Comparison of ENCODE assay signal across 13 cellular contexts in the genomic region with DNA sequence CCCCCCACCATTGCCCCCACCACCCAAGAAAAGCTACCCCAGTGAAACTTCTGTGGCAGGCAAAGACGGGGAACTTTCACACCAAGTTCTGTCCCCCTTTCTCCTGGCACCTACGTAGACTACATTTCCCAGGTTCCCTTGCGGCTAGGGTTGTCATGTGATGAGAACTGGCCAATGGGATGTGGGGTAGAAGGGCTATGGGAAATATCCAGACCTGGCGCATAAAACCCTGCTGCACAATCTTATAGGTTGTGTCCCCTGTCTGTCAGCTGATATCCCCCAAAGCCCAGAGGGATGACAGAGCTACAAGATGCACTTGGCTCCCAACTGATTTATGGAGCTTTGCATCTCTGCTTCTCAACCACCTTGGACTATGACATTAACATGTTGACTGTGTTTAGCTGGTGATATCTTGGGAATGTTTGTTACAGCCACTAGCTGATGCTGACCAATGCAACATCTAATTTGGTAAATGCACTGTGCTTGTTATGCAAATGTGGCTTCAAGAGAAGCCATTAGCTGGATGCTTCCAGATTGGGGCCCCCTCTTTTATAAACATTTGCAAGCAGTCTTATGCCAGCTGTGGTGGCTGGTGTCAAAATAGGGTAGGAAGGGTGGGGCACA. TPM values are rescaled to one million over a fixed set of nuclear protein-coding genes. Genes with fewer than 3 reads are reported as not detected.
DNase-seq lines count a peak whose midpoint lies in the region; ATAC-seq, FAIRE-seq and TF ChIP-seq lines count a peak whose summit lies in the region.
"Had no signal": no experiment of that assay in that cellular context is flagged by ENCODE, and none has a peak within 500 bp of the region (broad histone marks: within the 10 kb centered on the region; RNA-seq: fewer than 3 reads in every experiment).

No MANE protein-coding gene starts in this region.

- no peak for FAIRE-seq in A549 (lab: Jason Lieb, UNC)

- TF ChIP-seq CTCF in A549 (IDR thresholded peaks at IDR 0.05) (no peak), DOHH2 (IDR thresholded peaks at IDR 0.05; ENCODE audit: low read depth, low read length, poor library complexity, severe bottlenecking) (no peak), OCI-LY3 (IDR thresholded peaks at IDR 0.05; ENCODE audit: low read depth, low read length) (no peak)

- CTCF ChIA-PET in A549 (lab: Yijun Ruan, JAX): interaction anchor here (0.9 kb wide), 1 partner anchor 22 kb away, joined by 5 read pairs; no protein-coding TSS in a partner anchor

- no peaks in the 10 kb centered on the region for H3K27me3 ChIP-seq in DOHH2 (ENCODE audit: control insufficient read depth, low read length)
- H3K27me3 ChIP-seq in OCI-LY3 (ENCODE audit: low read depth, low read length): no peaks in the 10 kb centered on the region
- H3K27me3 ChIP-seq: ascending aorta, thyroid gland had no signal

- TF ChIP-seq POLR2A in A549 (IDR thresholded peaks at IDR 0.05; ENCODE audit: low read length): no peak

- H3K9me3 ChIP-seq in A549: no peaks in the 10 kb centered on the region
- peaks cover 7% of the 10 kb centered on the region; the same call in 1 of the 2 replicates for H3K9me3 ChIP-seq in DOHH2 (ENCODE audit: control insufficient read depth, insufficient read depth, low read length)
- H3K9me3 ChIP-seq in OCI-LY3 (ENCODE audit: insufficient read depth, low read length): no peaks in the 10 kb centered on the region
- H3K9me3 ChIP-seq: ascending aorta, thyroid gland had no signal

- no peak overlapping the region for H3K4me2 ChIP-seq in A549
- no peak overlapping the region; the same call in 1 of the 2 replicates for H3K4me2 ChIP-seq in DOHH2 (ENCODE audit: low read length)
- H3K4me2 ChIP-seq in OCI-LY3 (ENCODE audit: low read length): peak overlapping the region; percentile 5; the same call in 1 of the 2 replicates

- peak in 1 of 2 experiments; percentile 74; a peak in 3 of 6 replicates for ATAC-seq in A549
- no peak for ATAC-seq in HG02763 (IDR thresholded peaks at IDR 0.05; ENCODE audit: unreplicated experiment)

- H3K27ac ChIP-seq in A549 (no peak overlapping the region), DOHH2 (ENCODE audit: low read depth, low read length) (no peak overlapping the region), OCI-LY3 (ENCODE audit: low read length) (no peak overlapping the region)
- H3K27ac ChIP-seq: ascending aorta, thyroid gland had no signal

- H3K4me1 ChIP-seq in A549: peaks cover 14% of the 10 kb centered on the region
- peaks cover 9% of the 10 kb centered on the region for H3K4me1 ChIP-seq in DOHH2 (ENCODE audit: control insufficient read depth, low read length)
- H3K4me1 ChIP-seq in OCI-LY3 (ENCODE audit: low read length): peaks cover 5% of the 10 kb centered on the region
- H3K4me1 ChIP-seq: ascending aorta had no signal

- H3K9ac ChIP-seq in OCI-LY3 (ENCODE audit: low read length): no peak overlapping the region

- no peak overlapping the region for H3K4me3 ChIP-seq in A549
- 0 out of 2 replicates have a peak overlapping the region, but pooled peaks have one; percentile 11 for H3K4me3 ChIP-seq in DOHH2 (ENCODE audit: low read length)
- no peak overlapping the region for H3K4me3 ChIP-seq in OCI-LY3 (ENCODE audit: low read length)
- H3K4me3 ChIP-seq: ascending aorta, thyroid gland had no signal

- WGBS in A549 (ENCODE audit: missing lambda C conversion rate): 67% methylated on average over 4 of the region's 4 CpGs

- POLR2A ChIA-PET in A549 (lab: Yijun Ruan, JAX): no interaction called here

- peaks cover 1% of the 10 kb centered on the region; the same call in 1 of the 2 replicates for H3K79me2 ChIP-seq in DOHH2 (ENCODE audit: control insufficient read depth, low read length)
- H3K79me2 ChIP-seq in OCI-LY3 (ENCODE audit: low read length): no peaks in the 10 kb centered on the region

- no peak for TF ChIP-seq RAD21 in A549 (conservative IDR thresholded peaks at IDR 0.05 in 1 of 2, IDR thresholded peaks at IDR 0.05 in 1 of 2)

- H3K9me2 ChIP-seq in DOHH2 (replicated peaks; ENCODE audit: control insufficient read depth, low read length): no peaks in the 10 kb centered on the region

- 0 out of 2 replicates have a peak overlapping the region, but pooled peaks have one; percentile 1 for H2AFZ ChIP-seq in OCI-LY3 (ENCODE audit: low read depth, low read length)

- TF ChIP-seq EP300 in A549 (IDR thresholded peaks at IDR 0.05): no peak

- DNase-seq in A549 (ENCODE audit: low read depth in 1 of 2, low spot score in 1 of 2): peak; percentile 45 to 46
- DNase-seq in amniotic epithelial cell (ENCODE audit: low read depth): peak; percentile 18
- DNase-seq in NCI-H2171 (lab: John Stamatoyannopoulos, UW): no peak
- DNase-seq in pons (ENCODE audit: low spot score): no peak
- no peak for DNase-seq in EL
- DNase-seq: hypothalamus, NCI-H2171 treated with DMSO at 0.1 percent for 48 hours, thyroid gland had no signal

- H3K36me3 ChIP-seq in DOHH2 (ENCODE audit: control insufficient read depth, low read length): peaks cover 9% of the 10 kb centered on the region
- no peaks in the 10 kb centered on the region for H3K36me3 ChIP-seq in OCI-LY3 (replicated peaks; ENCODE audit: low read depth, low read length)
- H3K36me3 ChIP-seq: ascending aorta had no signal

- H3F3A ChIP-seq in DOHH2 (ENCODE audit: control insufficient read depth, insufficient read depth): no peaks in the 10 kb centered on the region

- H4K20me1 ChIP-seq in DOHH2 (ENCODE audit: control insufficient read depth, insufficient read depth, low read depth, low read length) (no peaks in the 10 kb centered on the region), OCI-LY3 (ENCODE audit: insufficient read depth, low read length) (no peaks in the 10 kb centered on the region)

TF ChIP-seq in A549, 52 proteins besides CTCF, POLR2A, EP300 and RAD21:
- TF ChIP-seq KDM5A (IDR thresholded peaks at IDR 0.05): no peak
- TF ChIP-seq, protein P1, sequence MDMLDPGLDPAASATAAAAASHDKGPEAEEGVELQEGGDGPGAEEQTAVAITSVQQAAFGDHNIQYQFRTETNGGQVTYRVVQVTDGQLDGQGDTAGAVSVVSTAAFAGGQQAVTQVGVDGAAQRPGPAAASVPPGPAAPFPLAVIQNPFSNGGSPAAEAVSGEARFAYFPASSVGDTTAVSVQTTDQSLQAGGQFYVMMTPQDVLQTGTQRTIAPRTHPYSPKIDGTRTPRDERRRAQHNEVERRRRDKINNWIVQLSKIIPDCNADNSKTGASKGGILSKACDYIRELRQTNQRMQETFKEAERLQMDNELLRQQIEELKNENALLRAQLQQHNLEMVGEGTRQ (IDR thresholded peaks at IDR 0.05): peak; percentile 48
- TF ChIP-seq HEYL (CRISPR knock-in tag; IDR thresholded peaks at IDR 0.05): no peak
- 0 out of 2 replicates have a peak, but pooled peaks have one; percentile 23 for TF ChIP-seq KDM1A (IDR thresholded peaks at IDR 0.05; ENCODE audit: low read depth)
- no peak for TF ChIP-seq NR3C1 (IDR thresholded peaks at IDR 0.05)
- TF ChIP-seq ZSCAN20 (CRISPR knock-in tag; IDR thresholded peaks at IDR 0.05): no peak
- no peak for TF ChIP-seq GATA3 (IDR thresholded peaks at IDR 0.05; ENCODE audit: borderline replicate concordance)

RNA-seq across cellular contexts. Expression of a gene that starts 6.1 kb away (rescaled TPM):
- polyA plus RNA-seq in A549 (2011; rRNA removed) (6.5 and 6.7 TPM in 2 replicates), A549 (2017; fragmentation: RNase III; extraction: RNeasy Plus Mini Kit Qiagen cat#74134 plus additional on column Dnase treatment) (9.3 to 11.4 TPM (median 10.0 TPM) in 3 replicates)
- 12.1 and 15.6 TPM in 2 replicates for polyA plus RNA-seq in A549 (2012; cell fraction: cytosol; rRNA removed)
- 31.6 and 41.7 TPM in 2 replicates for polyA plus RNA-seq in A549 (2012; cell fraction: nucleus; rRNA removed)
- polyA minus RNA-seq in A549 (2011; rRNA and poly(A)+ RNA removed): 7.8 and 8.7 TPM in 2 replicates

RNA-seq across cellular contexts. Expression of a gene that starts 11.3 kb away (rescaled TPM):
- polyA plus RNA-seq in A549 (2011; rRNA removed): 5.6 and 6.7 TPM in 2 replicates
- 4.7 and 5.4 TPM in 2 replicates for polyA plus RNA-seq in A549 (2012; cell fraction: cytosol; rRNA removed)
- 4.2 and 5.6 TPM in 2 replicates for polyA plus RNA-seq in A549 (2012; cell fraction: nucleus; rRNA removed)
- polyA plus RNA-seq in A549 (2017; fragmentation: RNase III; extraction: RNeasy Plus Mini Kit Qiagen cat#74134 plus additional on column Dnase treatment): 7.5 to 9.5 TPM (median 8.5 TPM) in 3 replicates
- 9.2 and 10.9 TPM in 2 replicates for polyA minus RNA-seq in A549 (2011; rRNA and poly(A)+ RNA removed)

RNA-seq across cellular contexts. Expression of a gene that starts 21.7 kb away (rescaled TPM):
- polyA plus RNA-seq in A549 (2011; rRNA removed) (30.7 and 39.2 TPM in 2 replicates), A549 (2017; fragmentation: RNase III; extraction: RNeasy Plus Mini Kit Qiagen cat#74134 plus additional on column Dnase treatment) (52.8 to 61.0 TPM (median 60.9 TPM) in 3 replicates)
- polyA plus RNA-seq in A549 (2012; cell fraction: cytosol; rRNA removed): 50.2 and 50.3 TPM in 2 replicates
- polyA plus RNA-seq in A549 (2012; cell fraction: nucleus; rRNA removed): 84.6 and 89.9 TPM in 2 replicates
- 22.6 and 24.5 TPM in 2 replicates for polyA minus RNA-seq in A549 (2011; rRNA and poly(A)+ RNA removed)

RNA-seq across cellular contexts. Expression of a gene that starts 23.8 kb away (rescaled TPM):
- polyA plus RNA-seq in A549 (2011; rRNA removed) (50.2 and 69.4 TPM in 2 replicates), A549 (2017; fragmentation: RNase III; extraction: RNeasy Plus Mini Kit Qiagen cat#74134 plus additional on column Dnase treatment) (35.4 to 42.1 TPM (median 36.4 TPM) in 3 replicates)
- polyA plus RNA-seq in A549 (2012; cell fraction: cytosol; rRNA removed): 41.9 and 44.2 TPM in 2 replicates
- 87.5 and 87.8 TPM in 2 replicates for polyA plus RNA-seq in A549 (2012; cell fraction: nucleus; rRNA removed)
- 66.1 and 88.8 TPM in 2 replicates for polyA minus RNA-seq in A549 (2011; rRNA and poly(A)+ RNA removed)

RNA-seq across cellular contexts. Expression of a gene that starts 40.7 kb away (rescaled TPM):
- polyA plus RNA-seq in A549 (2011; rRNA removed) (45.4 and 93.9 TPM in 2 replicates), A549 (2017; fragmentation: RNase III; extraction: RNeasy Plus Mini Kit Qiagen cat#74134 plus additional on column Dnase treatment) (70.9 to 87.8 TPM (median 81.1 TPM) in 3 replicates)
- polyA plus RNA-seq in A549 (2012; cell fraction: cytosol; rRNA removed): 12.9 and 13.5 TPM in 2 replicates
- 38.8 and 39.7 TPM in 2 replicates for polyA plus RNA-seq in A549 (2012; cell fraction: nucleus; rRNA removed)
- 132 and 172 TPM in 2 replicates for polyA minus RNA-seq in A549 (2011; rRNA and poly(A)+ RNA removed)
- polyA plus RNA-seq: CD4-positive, CD25-positive, alpha-beta regulatory T cell had no signal

Comparison
In these comparisons a context has a peak if more than half of its experiments do, and no peak if none do; other contexts are left out.
1. DNase-seq: peak in A549 (2 of 2) and amniotic epithelial cell (single experiment); none in NCI-H2171 (single experiment), pons (single experiment) and EL (single experiment).